22 cellular contexts compared by ENCODE assay signal in genomic region chr15:70556376-70556775, GRCh38.
DNase-seq lines count a peak whose midpoint lies in the region; ATAC-seq and TF ChIP-seq lines count a peak whose summit lies in the region.
"Had no signal": no experiment of that assay in that cellular context is flagged by ENCODE, and none has a peak within 500 bp of the region (broad histone marks: within the 10 kb centered on the region; RNA-seq: fewer than 3 reads in every experiment).

No MANE protein-coding gene starts in this region.

- ATAC-seq in activated T-cell treated with anti-CD3 and anti-CD28 coated beads, Interleukin-2, amount 50 U/mL, for 72 hours (replicated peaks in 1 of 2) = no peak
- ATAC-seq: HCT116, K562 had no signal

- H3K27ac ChIP-seq in HEK293 (ENCODE audit: extremely low read depth, low read depth, low read length) = no peak overlapping the region
- H3K27ac ChIP-seq in neural progenitor cell = no peak overlapping the region
- no peak overlapping the region for H3K27ac ChIP-seq in colonic mucosa
- H3K27ac ChIP-seq in RWPE1 = no peak overlapping the region
- H3K27ac ChIP-seq: GM23248 had no signal

- CTCF ChIA-PET in HEK293 (lab: Yijun Ruan, JAX) (interaction anchor here (0.9 to 1.2 kb wide), 2 partner anchors 42 to 405 kb away, joined by 3 to 5 read pairs; no protein-coding TSS in a partner anchor), RWPE1 (lab: Yijun Ruan, JAX) (no interaction called here)

- no peaks in the 10 kb centered on the region for H3K79me2 ChIP-seq in neural progenitor cell (ENCODE audit: low read depth)

- H3K36me3 ChIP-seq in HEK293 (ENCODE audit: control insufficient read depth in 2 of 2, insufficient read depth in 1 of 2, low read length in 2 of 2) (no peaks in the 10 kb centered on the region), neural progenitor cell (no peaks in the 10 kb centered on the region), colonic mucosa (no peaks in the 10 kb centered on the region)

- H3K4me1 ChIP-seq in HEK293 (ENCODE audit: control insufficient read depth, insufficient read depth, low read length) = no peaks in the 10 kb centered on the region
- peaks cover 13% of the 10 kb centered on the region for H3K4me1 ChIP-seq in neural progenitor cell
- H3K4me1 ChIP-seq in colonic mucosa = no peaks in the 10 kb centered on the region
- H3K4me1 ChIP-seq: Caco-2 had no signal

- H3K9me3 Mint-ChIP-seq in activated T-cell treated with anti-CD3 and anti-CD28 coated beads, Interleukin-2, amount 50 U/mL, for 24 hours = peaks cover 2% of the 10 kb centered on the region
- peaks cover 0 to 4% of the 10 kb centered on the region in 2 donors for H3K9me3 Mint-ChIP-seq in activated T-cell treated with anti-CD3 and anti-CD28 coated beads, Interleukin-2, amount 50 U/mL, for 72 hours
- peaks cover 5% of the 10 kb centered on the region for H3K9me3 Mint-ChIP-seq in neural progenitor cell

- no peak overlapping the region for H3K4me3 Mint-ChIP-seq in activated T-cell treated with anti-CD3 and anti-CD28 coated beads, Interleukin-2, amount 50 U/mL, for 24 hours
- no peak overlapping the region for H3K4me3 Mint-ChIP-seq in activated T-cell treated with anti-CD3 and anti-CD28 coated beads, Interleukin-2, amount 50 U/mL, for 72 hours
- no peak overlapping the region for H3K4me3 Mint-ChIP-seq in neural progenitor cell
- H3K4me3 Mint-ChIP-seq: CD14-positive monocyte had no signal

- H3K36me3 Mint-ChIP-seq in activated T-cell treated with anti-CD3 and anti-CD28 coated beads, Interleukin-2, amount 50 U/mL, for 24 hours (ENCODE audit: low read depth) = no peaks in the 10 kb centered on the region
- H3K36me3 Mint-ChIP-seq in activated T-cell treated with anti-CD3 and anti-CD28 coated beads, Interleukin-2, amount 50 U/mL, for 72 hours (ENCODE audit: insufficient read depth in 2 of 2) = peaks cover 0 to 3% of the 10 kb centered on the region in 2 donors
- H3K36me3 Mint-ChIP-seq in neural progenitor cell = no peaks in the 10 kb centered on the region
- H3K36me3 Mint-ChIP-seq: CD14-positive monocyte, T-cell had no signal

- peaks cover 5% of the 10 kb centered on the region for H3F3A ChIP-seq in neural progenitor cell (ENCODE audit: low read depth)

- H3K9ac ChIP-seq in neural progenitor cell (no peak overlapping the region), colonic mucosa (ENCODE audit: low read depth in 2 of 2, low read length in 2 of 2) (no peak overlapping the region)
- H3K9ac ChIP-seq: GM23248, SK-N-SH had no signal

- H3K27ac Mint-ChIP-seq in activated T-cell treated with anti-CD3 and anti-CD28 coated beads, Interleukin-2, amount 50 U/mL, for 24 hours = no peak overlapping the region
- no peak overlapping the region for H3K27ac Mint-ChIP-seq in activated T-cell treated with anti-CD3 and anti-CD28 coated beads, Interleukin-2, amount 50 U/mL, for 72 hours
- no peak overlapping the region for H3K27ac Mint-ChIP-seq in neural progenitor cell
- H3K27ac Mint-ChIP-seq: CD14-positive monocyte had no signal

- no peak overlapping the region for H3K4me2 ChIP-seq in neural progenitor cell
- H3K4me2 ChIP-seq: SK-N-SH had no signal

- POLR2A ChIA-PET in HEK293 (lab: Yijun Ruan, JAX) = no interaction called here
- POLR2A ChIA-PET in RWPE1 (lab: Yijun Ruan, JAX; ENCODE audit: low non-redundant PET) = no interaction called here

- TF ChIP-seq CTCF in HEK293 (tag by site-specific recombination; IDR thresholded peaks at IDR 0.05) = no peak
- TF ChIP-seq CTCF in neural progenitor cell (IDR thresholded peaks at IDR 0.05) = no peak
- TF ChIP-seq CTCF in colonic mucosa (IDR thresholded peaks at IDR 0.05) = no peak
- no peak for TF ChIP-seq CTCF in RWPE1 (conservative IDR thresholded peaks at IDR 0.05; ENCODE audit: low read depth)

- H3K27me3 ChIP-seq in neural progenitor cell (no peaks in the 10 kb centered on the region), colonic mucosa (no peaks in the 10 kb centered on the region)

- H3K4me3 ChIP-seq in HEK293 (ENCODE audit: low read depth, low read length) (no peak overlapping the region), neural progenitor cell (no peak overlapping the region), colonic mucosa (no peak overlapping the region)
- H3K4me3 ChIP-seq: GM23248, K562 had no signal

- H3K4me1 Mint-ChIP-seq in activated T-cell treated with anti-CD3 and anti-CD28 coated beads, Interleukin-2, amount 50 U/mL, for 24 hours (ENCODE audit: low read depth) = peaks cover 8% of the 10 kb centered on the region
- H3K4me1 Mint-ChIP-seq in activated T-cell treated with anti-CD3 and anti-CD28 coated beads, Interleukin-2, amount 50 U/mL, for 72 hours (ENCODE audit: low read depth) = no peaks in the 10 kb centered on the region
- H3K4me1 Mint-ChIP-seq in neural progenitor cell = peaks cover 6% of the 10 kb centered on the region
- H3K4me1 Mint-ChIP-seq: T-cell had no signal

- peak overlapping the region; percentile 70 for H2AFZ ChIP-seq in neural progenitor cell (replicated peaks)
- H2AFZ ChIP-seq: GM23248 had no signal

- no peaks in the 10 kb centered on the region for H3K27me3 Mint-ChIP-seq in activated T-cell treated with anti-CD3 and anti-CD28 coated beads, Interleukin-2, amount 50 U/mL, for 24 hours
- H3K27me3 Mint-ChIP-seq in activated T-cell treated with anti-CD3 and anti-CD28 coated beads, Interleukin-2, amount 50 U/mL, for 72 hours (ENCODE audit: low read depth) = no peaks in the 10 kb centered on the region
- H3K27me3 Mint-ChIP-seq in neural progenitor cell (ENCODE audit: insufficient read depth, low read depth) = peaks cover 5% of the 10 kb centered on the region
- H3K27me3 Mint-ChIP-seq: T-cell had no signal

- DNase-seq in activated T-cell treated with anti-CD3 and anti-CD28 coated beads, Interleukin-2, amount 50 U/mL, for 24 hours = peak; percentile 36
- DNase-seq in activated T-cell treated with anti-CD3 and anti-CD28 coated beads, Interleukin-2, amount 50 U/mL, for 72 hours = no peak
- DNase-seq in neural progenitor cell (ENCODE audit: low spot score) (no peak), colonic mucosa (no peak), RWPE1 (ENCODE audit: low spot score) (no peak), CD1c-positive myeloid dendritic cell (ENCODE audit: extremely low spot score) (no peak)
- DNase-seq: ACHN, Caco-2, DMS153, GDM1, GM23248, NCI-H187 treated with DMSO at 0.1 percent for 48 hours, NCI-H446, NCI-H748 treated with DMSO at 0.1 percent for 48 hours, OCI-M1, SHP77 treated with DMSO at 0.1 percent for 48 hours, SK-N-SH had no signal

- H3K9me3 ChIP-seq in HEK293 (ENCODE audit: control insufficient read depth, insufficient read depth, low read depth, low read length) = no peaks in the 10 kb centered on the region
- no peaks in the 10 kb centered on the region for H3K9me3 ChIP-seq in neural progenitor cell (ENCODE audit: low read depth)
- H3K9me3 ChIP-seq in colonic mucosa = no peaks in the 10 kb centered on the region
- H3K9me3 ChIP-seq: Caco-2, SK-N-SH had no signal

- intact Hi-C loops in colonic mucosa (cut with DNase I) = no loop called here

- H4K20me1 ChIP-seq in neural progenitor cell (ENCODE audit: low read depth) = no peaks in the 10 kb centered on the region

TF ChIP-seq in HEK293, 187 proteins besides CTCF, POLR2A, EP300 and RAD21:
- TF ChIP-seq ZBTB20 (tag by site-specific recombination; IDR thresholded peaks at IDR 0.05) (peak; percentile 69), SP7 (tag by site-specific recombination; IDR thresholded peaks at IDR 0.05) (no peak)
